ENCODE assay signal across 1 cellular context in the genomic region with DNA sequence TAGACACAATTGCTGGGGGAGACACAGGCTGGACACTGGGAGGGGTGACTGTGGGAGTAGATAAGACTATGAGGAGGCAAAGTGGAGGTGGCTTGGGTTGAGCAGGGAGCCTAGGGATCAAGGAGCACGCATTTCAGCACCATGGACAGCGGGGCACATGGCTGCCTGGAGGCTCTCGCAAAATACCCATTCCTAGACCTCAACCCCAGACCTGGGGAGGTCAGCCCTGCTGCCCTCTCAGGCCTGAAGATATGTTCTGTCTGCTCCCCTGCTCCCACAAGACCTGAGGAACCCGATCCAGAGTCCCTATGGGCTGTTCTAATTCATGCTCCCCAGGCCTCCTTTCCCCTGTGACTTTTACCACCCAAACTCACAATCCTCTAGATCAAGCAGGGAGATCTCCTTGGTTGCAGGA.
TF ChIP-seq lines count a peak whose summit lies in the region.

No MANE protein-coding gene starts in this region.

TF ChIP-seq in HepG2, 621 proteins besides CTCF, POLR2A, EP300 and RAD21 (continued from another document and continues in another):
- TF ChIP-seq, protein P1, sequence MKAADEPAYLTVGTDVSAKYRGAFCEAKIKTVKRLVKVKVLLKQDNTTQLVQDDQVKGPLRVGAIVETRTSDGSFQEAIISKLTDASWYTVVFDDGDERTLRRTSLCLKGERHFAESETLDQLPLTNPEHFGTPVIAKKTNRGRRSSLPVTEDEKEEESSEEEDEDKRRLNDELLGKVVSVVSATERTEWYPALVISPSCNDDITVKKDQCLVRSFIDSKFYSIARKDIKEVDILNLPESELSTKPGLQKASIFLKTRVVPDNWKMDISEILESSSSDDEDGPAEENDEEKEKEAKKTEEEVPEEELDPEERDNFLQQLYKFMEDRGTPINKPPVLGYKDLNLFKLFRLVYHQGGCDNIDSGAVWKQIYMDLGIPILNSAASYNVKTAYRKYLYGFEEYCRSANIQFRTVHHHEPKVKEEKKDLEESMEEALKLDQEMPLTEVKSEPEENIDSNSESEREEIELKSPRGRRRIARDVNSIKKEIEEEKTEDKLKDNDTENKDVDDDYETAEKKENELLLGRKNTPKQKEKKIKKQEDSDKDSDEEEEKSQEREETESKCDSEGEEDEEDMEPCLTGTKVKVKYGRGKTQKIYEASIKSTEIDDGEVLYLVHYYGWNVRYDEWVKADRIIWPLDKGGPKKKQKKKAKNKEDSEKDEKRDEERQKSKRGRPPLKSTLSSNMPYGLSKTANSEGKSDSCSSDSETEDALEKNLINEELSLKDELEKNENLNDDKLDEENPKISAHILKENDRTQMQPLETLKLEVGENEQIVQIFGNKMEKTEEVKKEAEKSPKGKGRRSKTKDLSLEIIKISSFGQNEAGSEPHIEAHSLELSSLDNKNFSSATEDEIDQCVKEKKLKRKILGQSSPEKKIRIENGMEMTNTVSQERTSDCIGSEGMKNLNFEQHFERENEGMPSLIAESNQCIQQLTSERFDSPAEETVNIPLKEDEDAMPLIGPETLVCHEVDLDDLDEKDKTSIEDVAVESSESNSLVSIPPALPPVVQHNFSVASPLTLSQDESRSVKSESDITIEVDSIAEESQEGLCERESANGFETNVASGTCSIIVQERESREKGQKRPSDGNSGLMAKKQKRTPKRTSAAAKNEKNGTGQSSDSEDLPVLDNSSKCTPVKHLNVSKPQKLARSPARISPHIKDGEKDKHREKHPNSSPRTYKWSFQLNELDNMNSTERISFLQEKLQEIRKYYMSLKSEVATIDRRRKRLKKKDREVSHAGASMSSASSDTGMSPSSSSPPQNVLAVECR (CRISPR knock-in tag; IDR thresholded peaks at IDR 0.05; ENCODE audit: borderline replicate concordance) = peak; percentile 63
- TF ChIP-seq HOMEZ (CRISPR knock-in tag; IDR thresholded peaks at IDR 0.05; ENCODE audit: low read depth) = no peak; the same call in 1 of the 2 replicates
- peak; percentile 36; the same call in 1 of the 2 replicates for TF ChIP-seq SOX5 (CRISPR knock-in tag; IDR thresholded peaks at IDR 0.05; ENCODE audit: borderline replicate concordance)
- TF ChIP-seq ZNF841 (CRISPR knock-in tag; IDR thresholded peaks at IDR 0.05; ENCODE audit: borderline replicate concordance) = 0 out of 2 replicates have a peak, but pooled peaks have one; percentile 61
- TF ChIP-seq, protein P2, sequence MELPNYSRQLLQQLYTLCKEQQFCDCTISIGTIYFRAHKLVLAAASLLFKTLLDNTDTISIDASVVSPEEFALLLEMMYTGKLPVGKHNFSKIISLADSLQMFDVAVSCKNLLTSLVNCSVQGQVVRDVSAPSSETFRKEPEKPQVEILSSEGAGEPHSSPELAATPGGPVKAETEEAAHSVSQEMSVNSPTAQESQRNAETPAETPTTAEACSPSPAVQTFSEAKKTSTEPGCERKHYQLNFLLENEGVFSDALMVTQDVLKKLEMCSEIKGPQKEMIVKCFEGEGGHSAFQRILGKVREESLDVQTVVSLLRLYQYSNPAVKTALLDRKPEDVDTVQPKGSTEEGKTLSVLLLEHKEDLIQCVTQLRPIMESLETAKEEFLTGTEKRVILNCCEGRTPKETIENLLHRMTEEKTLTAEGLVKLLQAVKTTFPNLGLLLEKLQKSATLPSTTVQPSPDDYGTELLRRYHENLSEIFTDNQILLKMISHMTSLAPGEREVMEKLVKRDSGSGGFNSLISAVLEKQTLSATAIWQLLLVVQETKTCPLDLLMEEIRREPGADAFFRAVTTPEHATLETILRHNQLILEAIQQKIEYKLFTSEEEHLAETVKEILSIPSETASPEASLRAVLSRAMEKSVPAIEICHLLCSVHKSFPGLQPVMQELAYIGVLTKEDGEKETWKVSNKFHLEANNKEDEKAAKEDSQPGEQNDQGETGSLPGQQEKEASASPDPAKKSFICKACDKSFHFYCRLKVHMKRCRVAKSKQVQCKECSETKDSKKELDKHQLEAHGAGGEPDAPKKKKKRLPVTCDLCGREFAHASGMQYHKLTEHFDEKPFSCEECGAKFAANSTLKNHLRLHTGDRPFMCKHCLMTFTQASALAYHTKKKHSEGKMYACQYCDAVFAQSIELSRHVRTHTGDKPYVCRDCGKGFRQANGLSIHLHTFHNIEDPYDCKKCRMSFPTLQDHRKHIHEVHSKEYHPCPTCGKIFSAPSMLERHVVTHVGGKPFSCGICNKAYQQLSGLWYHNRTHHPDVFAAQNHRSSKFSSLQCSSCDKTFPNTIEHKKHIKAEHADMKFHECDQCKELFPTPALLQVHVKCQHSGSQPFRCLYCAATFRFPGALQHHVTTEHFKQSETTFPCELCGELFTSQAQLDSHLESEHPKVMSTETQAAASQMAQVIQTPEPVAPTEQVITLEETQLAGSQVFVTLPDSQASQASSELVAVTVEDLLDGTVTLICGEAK (IDR thresholded peaks at IDR 0.05) = no peak
- TF ChIP-seq, protein P2 (CRISPR knock-in tag; IDR thresholded peaks at IDR 0.05) = no peak
- no peak for TF ChIP-seq NFE2 (CRISPR knock-in tag; IDR thresholded peaks at IDR 0.05)
- TF ChIP-seq STAT6 (CRISPR knock-in tag; IDR thresholded peaks at IDR 0.05; ENCODE audit: borderline replicate concordance) = no peak
- TF ChIP-seq REST (IDR thresholded peaks at IDR 0.05; ENCODE audit: borderline replicate concordance in 1 of 2, low read depth in 1 of 2, low read length in 2 of 2) = peak; percentile 95 to 98
- TF ChIP-seq ZNF652 (CRISPR knock-in tag; IDR thresholded peaks at IDR 0.05; ENCODE audit: borderline replicate concordance, low read depth) = no peak
- TF ChIP-seq, protein P3, sequence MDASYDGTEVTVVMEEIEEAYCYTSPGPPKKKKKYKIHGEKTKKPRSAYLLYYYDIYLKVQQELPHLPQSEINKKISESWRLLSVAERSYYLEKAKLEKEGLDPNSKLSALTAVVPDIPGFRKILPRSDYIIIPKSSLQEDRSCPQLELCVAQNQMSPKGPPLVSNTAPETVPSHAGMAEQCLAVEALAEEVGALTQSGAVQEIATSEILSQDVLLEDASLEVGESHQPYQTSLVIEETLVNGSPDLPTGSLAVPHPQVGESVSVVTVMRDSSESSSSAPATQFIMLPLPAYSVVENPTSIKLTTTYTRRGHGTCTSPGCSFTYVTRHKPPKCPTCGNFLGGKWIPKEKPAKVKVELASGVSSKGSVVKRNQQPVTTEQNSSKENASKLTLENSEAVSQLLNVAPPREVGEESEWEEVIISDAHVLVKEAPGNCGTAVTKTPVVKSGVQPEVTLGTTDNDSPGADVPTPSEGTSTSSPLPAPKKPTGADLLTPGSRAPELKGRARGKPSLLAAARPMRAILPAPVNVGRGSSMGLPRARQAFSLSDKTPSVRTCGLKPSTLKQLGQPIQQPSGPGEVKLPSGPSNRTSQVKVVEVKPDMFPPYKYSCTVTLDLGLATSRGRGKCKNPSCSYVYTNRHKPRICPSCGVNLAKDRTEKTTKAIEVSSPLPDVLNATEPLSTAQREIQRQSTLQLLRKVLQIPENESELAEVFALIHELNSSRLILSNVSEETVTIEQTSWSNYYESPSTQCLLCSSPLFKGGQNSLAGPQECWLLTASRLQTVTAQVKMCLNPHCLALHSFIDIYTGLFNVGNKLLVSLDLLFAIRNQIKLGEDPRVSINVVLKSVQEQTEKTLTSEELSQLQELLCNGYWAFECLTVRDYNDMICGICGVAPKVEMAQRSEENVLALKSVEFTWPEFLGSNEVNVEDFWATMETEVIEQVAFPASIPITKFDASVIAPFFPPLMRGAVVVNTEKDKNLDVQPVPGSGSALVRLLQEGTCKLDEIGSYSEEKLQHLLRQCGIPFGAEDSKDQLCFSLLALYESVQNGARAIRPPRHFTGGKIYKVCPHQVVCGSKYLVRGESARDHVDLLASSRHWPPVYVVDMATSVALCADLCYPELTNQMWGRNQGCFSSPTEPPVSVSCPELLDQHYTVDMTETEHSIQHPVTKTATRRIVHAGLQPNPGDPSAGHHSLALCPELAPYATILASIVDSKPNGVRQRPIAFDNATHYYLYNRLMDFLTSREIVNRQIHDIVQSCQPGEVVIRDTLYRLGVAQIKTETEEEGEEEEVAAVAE (CRISPR knock-in tag; IDR thresholded peaks at IDR 0.05; ENCODE audit: borderline replicate concordance) = 0 out of 2 replicates have a peak, but pooled peaks have one; percentile 73
- TF ChIP-seq, protein P4, sequence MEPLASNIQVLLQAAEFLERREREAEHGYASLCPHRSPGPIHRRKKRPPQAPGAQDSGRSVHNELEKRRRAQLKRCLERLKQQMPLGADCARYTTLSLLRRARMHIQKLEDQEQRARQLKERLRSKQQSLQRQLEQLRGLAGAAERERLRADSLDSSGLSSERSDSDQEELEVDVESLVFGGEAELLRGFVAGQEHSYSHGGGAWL (CRISPR knock-in tag; IDR thresholded peaks at IDR 0.05) = peak; percentile 95
- TF ChIP-seq ZNF225 (CRISPR knock-in tag; IDR thresholded peaks at IDR 0.05) = no peak; the same call in 1 of the 2 replicates
- no peak for TF ChIP-seq PPARG (CRISPR knock-in tag; conservative IDR thresholded peaks at IDR 0.05)
- TF ChIP-seq, protein P5, sequence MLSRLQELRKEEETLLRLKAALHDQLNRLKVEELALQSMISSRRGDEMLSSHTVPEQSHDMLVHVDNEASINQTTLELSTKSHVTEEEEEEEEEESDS (CRISPR knock-in tag; IDR thresholded peaks at IDR 0.05; ENCODE audit: borderline replicate concordance) = no peak
- no peak for TF ChIP-seq ZNF333 (CRISPR knock-in tag; IDR thresholded peaks at IDR 0.05; ENCODE audit: borderline replicate concordance)
- TF ChIP-seq ZNF703 (CRISPR knock-in tag; IDR thresholded peaks at IDR 0.05; ENCODE audit: borderline replicate concordance) = no peak
- no peak for TF ChIP-seq DR1 (CRISPR knock-in tag; IDR thresholded peaks at IDR 0.05)
- no peak for TF ChIP-seq JUND (CRISPR knock-in tag; IDR thresholded peaks at IDR 0.05)
